Comparison of ENCODE assay signal across 8 cellular contexts in the genomic region with DNA sequence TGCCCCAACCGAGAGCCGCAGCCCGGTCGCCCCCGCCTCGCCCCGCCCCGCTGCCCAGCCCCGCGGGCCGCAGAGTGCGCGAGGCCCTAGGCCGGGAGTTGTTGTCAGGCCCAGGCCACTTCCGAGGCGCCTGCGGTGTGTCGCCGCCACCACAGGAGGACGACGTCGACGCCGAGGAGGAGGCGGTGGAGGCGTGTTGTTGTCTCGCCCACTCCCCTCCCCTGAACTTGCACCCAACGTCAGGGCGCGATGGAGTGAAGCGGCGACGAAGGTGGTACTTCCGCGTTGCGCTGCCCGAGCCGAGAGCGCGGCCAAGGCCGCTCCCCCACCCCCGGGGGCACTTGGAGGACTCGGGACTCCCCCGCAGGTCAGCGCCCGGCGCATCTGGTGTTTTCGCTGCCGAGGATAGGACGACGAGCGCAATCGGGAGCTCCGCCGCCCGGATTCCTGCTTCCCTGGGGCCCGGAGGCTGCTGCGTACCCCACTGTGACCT. TPM values are rescaled to one million over a fixed set of nuclear protein-coding genes. Genes with fewer than 3 reads are reported as not detected.
DNase-seq lines count a peak whose midpoint lies in the region; ATAC-seq and TF ChIP-seq lines count a peak whose summit lies in the region.

A gene (plus strand): TSS at position 277 of the 493 bp plus-strand sequence. CDS start 386 bp downstream, outside the sequence.

- H3K4me3 ChIP-seq in AG04450 (ENCODE audit: low read depth, low read length), result peak within 1 kb of the TSS; percentile 94

- CTCF ChIA-PET in AG04450 (lab: Charles Lee), result interaction anchor here (5.4 kb wide), 1 partner anchor 103 kb away, joined by 43 read pairs; no protein-coding TSS in a partner anchor

- ATAC-seq in GM18867 (IDR thresholded peaks at IDR 0.05; ENCODE audit: unreplicated experiment), result peak; percentile 48
- ATAC-seq in HG03097 (IDR thresholded peaks at IDR 0.05; ENCODE audit: low FRiP score, unreplicated experiment), result peak; percentile 42
- peak; percentile 59 for ATAC-seq in left lobe of liver

- H3K9me3 ChIP-seq in AG04450 (ENCODE audit: control insufficient read depth, insufficient read depth, low read length), result no peaks in the 10 kb centered on the region; the same call in 1 of the 2 replicates

- POLR2A ChIA-PET in AG04450 (lab: Yijun Ruan, JAX), result interaction anchor here (0.9 to 1.0 kb wide), 3 partner anchors 8 to 98 kb away, joined by 3 to 5 read pairs (median 3); no protein-coding TSS in a partner anchor

- peak within 1 kb of the TSS; percentile 97 for H3K27ac ChIP-seq in AG04450 (ENCODE audit: low read depth, low read length)
- peak within 1 kb of the TSS; percentile 93 for H3K27ac ChIP-seq in cingulate gyrus (ENCODE audit: low read depth, low read length)

- no peaks in the 10 kb centered on the region for H3K27me3 ChIP-seq in AG04450 (ENCODE audit: control insufficient read depth, insufficient read depth, low read length)

- no peak for TF ChIP-seq CTCF in AG04450 (IDR thresholded peaks at IDR 0.05; ENCODE audit: low read depth, low read length)

- DNase-seq in AG04450 (ENCODE audit: low read depth, low spot score), result no peak
- peak; percentile 82 for DNase-seq in NCI-H226
- DNase-seq in activated CD4-positive, alpha-beta T cell treated with anti-CD3 and anti-CD28 coated beads for 4 hours, result peak; percentile 86 to 89
- peak; percentile 84 for DNase-seq in left lobe of liver (ENCODE audit: low spot score)
- DNase-seq in stimulated activated CD4-positive, alpha-beta T cell treated with anti-CD3 and anti-CD28 coated beads, Interleukin-2, amount 100 ng/mL, for 4 hours (ENCODE audit: low read depth), result peak; percentile 84

RNA-seq across cellular contexts. Expression of the gene that starts here (rescaled TPM):
- 34.1 and 44.2 TPM in 2 replicates for polyA plus RNA-seq in AG04450 (2011; rRNA removed)
- 54.3 and 73.0 TPM in 2 replicates for polyA minus RNA-seq in AG04450 (2011; rRNA and poly(A)+ RNA removed)
- 24.1 TPM for total RNA-seq in left lobe of liver
